Comparison of ENCODE assay signal across 11 cellular contexts in genomic region chr22:27748355-27749168, GRCh38. TPM values are rescaled to one million over a fixed set of nuclear protein-coding genes. Genes with fewer than 3 reads are reported as not detected.
A peak's percentile ranks its signal among the peaks of the same experiment; 100 is the strongest.
DNase-seq lines count a peak whose midpoint lies in the region; ATAC-seq, FAIRE-seq and TF ChIP-seq lines count a peak whose summit lies in the region.
"Had no signal": no experiment of that assay in that cellular context is flagged by ENCODE, and none has a peak within 500 bp of the region (broad histone marks: within the 10 kb centered on the region; RNA-seq: fewer than 3 reads in every experiment).

No MANE protein-coding gene starts in this region.

- FAIRE-seq in pancreas (lab: Jason Lieb, UNC) = no peak

- peak overlapping the region; percentile 82 for H3K4me2 ChIP-seq in BLaER1

- no peaks in the 10 kb centered on the region for H4K20me1 ChIP-seq in BLaER1

- DNase-seq in Peyer's patch = no peak
- DNase-seq in fibroblast of the aortic adventitia (ENCODE audit: low read depth) = peak; percentile 86
- peak in 1 of 6 donors; percentile 6 for DNase-seq in pancreas
- DNase-seq in NCI-H446 treated with DMSO at 0.1 percent for 48 hours (lab: John Stamatoyannopoulos, UW) = no peak
- DNase-seq in NCI-H82 treated with DMSO at 0.1 percent for 48 hours (lab: John Stamatoyannopoulos, UW; ENCODE audit: unreplicated experiment) = no peak
- no peak for DNase-seq in cerebellum (ENCODE audit: low spot score)
- no peak for DNase-seq in dorsolateral prefrontal cortex
- DNase-seq: KBM-7, T-helper 17 cell had no signal

- peak overlapping the region; percentile 63 for H3K9ac ChIP-seq in BLaER1

- TF ChIP-seq CTCF in Peyer's patch (IDR thresholded peaks at IDR 0.05) = no peak
- no peak for TF ChIP-seq CTCF in fibroblast of the aortic adventitia (IDR thresholded peaks at IDR 0.05; ENCODE audit: insufficient read depth, low read length)
- TF ChIP-seq CTCF in pancreas (IDR thresholded peaks at IDR 0.05) = no peak
- no peak for TF ChIP-seq CTCF in dorsolateral prefrontal cortex (IDR thresholded peaks at IDR 0.05 in 54 of 56, conservative IDR thresholded peaks at IDR 0.05 in 2 of 56; ENCODE audit: low read depth in 1 of 56, partially characterized antibody in 56 of 56)

- H3K9me3 ChIP-seq in BLaER1 = no peaks in the 10 kb centered on the region
- H3K9me3 ChIP-seq in Peyer's patch = no peaks in the 10 kb centered on the region
- H3K9me3 ChIP-seq in pancreas = no peaks in the 10 kb centered on the region

- no peaks in the 10 kb centered on the region for H3K36me3 ChIP-seq in BLaER1
- H3K36me3 ChIP-seq in Peyer's patch = no peaks in the 10 kb centered on the region
- no peaks in the 10 kb centered on the region for H3K36me3 ChIP-seq in pancreas

- no peak for TF ChIP-seq POLR2A in Peyer's patch (IDR thresholded peaks at IDR 0.05)

- no peaks in the 10 kb centered on the region for H3K27me3 ChIP-seq in BLaER1
- H3K27me3 ChIP-seq in Peyer's patch = no peaks in the 10 kb centered on the region
- no peaks in the 10 kb centered on the region for H3K27me3 ChIP-seq in pancreas
- H3K27me3 ChIP-seq in dorsolateral prefrontal cortex = no peaks in the 10 kb centered on the region

- ATAC-seq in pancreas = peak; percentile 35 to 84 (median 58)
- ATAC-seq: activated naive CD4-positive, alpha-beta T cell treated with anti-CD3 and anti-CD28 coated beads, Interleukin-2, amount 50 U/mL, for 72 hours; T-helper 17 cell had no signal

- H3K4me1 ChIP-seq in BLaER1 (peaks cover 51% of the 10 kb centered on the region), Peyer's patch (peaks cover 0 to 8% (median 0%) of the 10 kb centered on the region in 4 donors), pancreas (peaks cover 0 to 4% (median 0%) of the 10 kb centered on the region in 3 donors)

- H3K4me3 ChIP-seq in BLaER1 (peak overlapping the region; percentile 29; the same call in 1 of the 2 replicates), Peyer's patch (no peak overlapping the region), fibroblast of the aortic adventitia (ENCODE audit: low read depth, low read length) (peak overlapping the region; percentile 32), pancreas (no peak overlapping the region), dorsolateral prefrontal cortex (no peak overlapping the region)

- intact Hi-C loops in pancreas (cut with DNase I) = no loop called here
- intact Hi-C loops in dorsolateral prefrontal cortex (cut with DNase I) = no loop called here

- 31 to 37% methylated on average over 15 of the region's 15 CpGs for WGBS in pancreas, 2 donors

- H3K27ac ChIP-seq in BLaER1 (peak overlapping the region; percentile 57), Peyer's patch (peak overlapping the region in 3 of 4 donors; percentile 37 to 46 (median 43)), pancreas (no peak overlapping the region), dorsolateral prefrontal cortex (peak overlapping the region in 2 of 59 donors; percentile 9 to 51)

RNA-seq across cellular contexts. Expression of gene MN1, which starts 53.0 kb away (rescaled TPM):
- 1 to 10 TPM in 3 of 4 donors, under 1 TPM in 1; 0.53 to 2.8 (median 1.5) TPM for total RNA-seq in Peyer's patch
- total RNA-seq in fibroblast of the aortic adventitia (ENCODE audit: low replicate concordance) = 27.9 and 55.9 TPM in 2 replicates
- total RNA-seq in pancreas = 1 to 10 TPM in 3 of 6 donors, under 1 TPM in 3; 0.54 to 2.6 (median 0.85) TPM
- polyA plus RNA-seq in pancreas = 1 to 10 TPM in 1 of 2 donors, under 1 TPM in 1; 0.72 to 1.2 TPM
- 13.7 TPM for total RNA-seq in cerebellum
- 10 to 100 TPM in 16 of 120 experiments, 1 to 10 TPM in 104; 3.8 to 12.4 (median 7.5) TPM for total RNA-seq in dorsolateral prefrontal cortex

Comparison
In these comparisons a context has a peak if more than half of its experiments do, and no peak if none do; other contexts are left out.
1. H3K27ac ChIP-seq: peak in BLaER1 (single experiment) and Peyer's patch (3 of 4); none in pancreas (0 of 4).
2. H3K4me3 ChIP-seq: peak in BLaER1 (single experiment) and fibroblast of the aortic adventitia (single experiment); none in Peyer's patch (0 of 4), pancreas (0 of 4) and dorsolateral prefrontal cortex (0 of 59).